9 cellular contexts compared by ENCODE assay signal in the genomic region with DNA sequence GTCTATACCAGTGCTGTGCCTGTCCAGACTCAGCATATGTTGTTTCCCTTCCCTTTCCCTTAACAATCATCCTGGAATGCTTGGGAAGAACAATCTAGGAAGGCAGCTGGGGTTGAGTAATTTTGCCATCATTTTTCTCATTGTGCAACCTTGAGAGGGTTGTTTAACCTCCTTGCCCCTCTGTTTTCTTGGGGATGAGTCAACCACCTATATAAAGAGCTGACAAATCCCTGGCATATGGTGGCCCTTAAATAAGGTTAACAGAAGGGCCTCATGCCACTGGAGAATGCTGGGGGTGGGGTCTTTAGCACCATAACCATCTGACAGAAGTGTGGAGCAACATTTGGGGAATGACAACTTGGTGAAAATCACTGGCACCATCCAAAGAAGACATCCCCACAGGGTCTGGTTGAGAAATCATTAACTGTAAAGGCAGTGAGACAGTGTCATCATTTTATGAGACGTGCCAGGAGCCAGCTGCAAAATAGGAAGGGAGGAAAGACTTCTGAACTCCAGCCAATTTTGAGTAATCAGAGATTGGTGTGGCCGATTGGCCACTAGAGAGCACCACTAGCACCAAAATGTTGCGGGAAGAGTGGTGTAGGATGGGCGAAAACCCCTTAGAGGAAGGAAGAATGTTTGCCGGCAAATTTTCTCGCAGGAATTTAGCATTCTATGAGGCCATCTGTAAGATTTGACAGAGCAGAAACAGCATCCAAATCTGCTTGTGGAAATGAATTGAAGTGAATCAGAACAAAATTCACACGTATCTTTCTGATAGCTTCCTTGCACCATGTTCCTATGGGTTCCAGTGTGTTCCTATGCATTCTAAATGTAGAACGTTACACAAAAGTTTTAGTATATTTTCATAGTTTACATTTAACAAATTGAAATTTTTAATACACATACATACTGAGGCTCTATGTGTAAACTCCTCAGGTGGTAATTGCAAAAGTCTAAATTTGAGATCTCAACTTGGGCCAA.
DNase-seq lines count a peak whose midpoint lies in the region; ATAC-seq lines count a peak whose summit lies in the region.
"Had no signal": no experiment of that assay in that cellular context is flagged by ENCODE, and none has a peak within 500 bp of the region (broad histone marks: within the 10 kb centered on the region; RNA-seq: fewer than 3 reads in every experiment).

No MANE protein-coding gene starts in this region.

- no peak overlapping the region for H3K4me3 ChIP-seq in MG63
- no peak overlapping the region for H3K4me3 ChIP-seq in mesendoderm (ENCODE audit: low read length)

- H3K27ac ChIP-seq in cingulate gyrus (ENCODE audit: low read depth, low read length) (peak overlapping the region; percentile 75), mesendoderm (ENCODE audit: low read depth, low read length) (no peak overlapping the region)

- no peak overlapping the region for H4K8ac ChIP-seq in mesendoderm (ENCODE audit: low read depth, low read length)

- peak; percentile 36 for DNase-seq in AG20443 (ENCODE audit: low spot score)
- peak; percentile 55 for DNase-seq in MG63
- peak; percentile 73 for DNase-seq in mesendoderm
- no peak for DNase-seq in NCI-H2227 treated with DMSO at 0.1 percent for 48 hours (lab: John Stamatoyannopoulos, UW)
- DNase-seq in NCI-H2107 treated with DMSO at 0.1 percent for 48 hours (lab: John Stamatoyannopoulos, UW; ENCODE audit: unreplicated experiment): no peak
- DNase-seq in NCI-H345 treated with DMSO at 0.1 percent for 48 hours (lab: John Stamatoyannopoulos, UW; ENCODE audit: unreplicated experiment): no peak
- DNase-seq: natural killer cell had no signal

- H2BK120ac ChIP-seq in mesendoderm (ENCODE audit: low read depth, low read length): no peak overlapping the region

- H2BK15ac ChIP-seq in mesendoderm (replicated peaks; ENCODE audit: low read depth): no peak overlapping the region

- no peak overlapping the region for H2BK5ac ChIP-seq in mesendoderm (ENCODE audit: low read length)

- no peak overlapping the region for H4K5ac ChIP-seq in mesendoderm (ENCODE audit: low read length)

- no peak overlapping the region for H3K56ac ChIP-seq in mesendoderm (ENCODE audit: low read length)

- H3K9ac ChIP-seq in mesendoderm (ENCODE audit: low read length): no peak overlapping the region

- H3K79me1 ChIP-seq in mesendoderm (ENCODE audit: low read length): no peaks in the 10 kb centered on the region

- no CpG with 5 or more reads among the region's 8 CpGs for WGBS in mesendoderm (ENCODE audit: extremely low coverage, insufficient coverage, low lambda C conversion rate)

- peaks cover 3% of the 10 kb centered on the region for H3K4me1 ChIP-seq in mesendoderm (ENCODE audit: control insufficient read depth, low read depth, low read length)

- no peak overlapping the region for H3K4ac ChIP-seq in mesendoderm (ENCODE audit: low read depth, low read length)

- H3K18ac ChIP-seq in mesendoderm (ENCODE audit: low read length): no peak overlapping the region

- H3K4me2 ChIP-seq in mesendoderm (ENCODE audit: low read length): no peak overlapping the region

- no peaks in the 10 kb centered on the region for H3K79me2 ChIP-seq in mesendoderm (ENCODE audit: control insufficient read depth, insufficient read depth, low read length)

- H2AK5ac ChIP-seq in mesendoderm (ENCODE audit: low read length): no peak overlapping the region

- H3K27me3 ChIP-seq in MG63: peaks cover 2% of the 10 kb centered on the region; the same call in 1 of the 2 replicates
- no peaks in the 10 kb centered on the region for H3K27me3 ChIP-seq in mesendoderm (ENCODE audit: insufficient read depth, low read length, poor library complexity)

- H3K36me3 ChIP-seq in MG63 (no peaks in the 10 kb centered on the region), mesendoderm (ENCODE audit: control insufficient read depth, insufficient read depth, low read length) (no peaks in the 10 kb centered on the region)

- no peaks in the 10 kb centered on the region for H3K9me3 ChIP-seq in MG63

- no peak overlapping the region for H3K23ac ChIP-seq in mesendoderm (ENCODE audit: low read length)

- ATAC-seq in HG02642 (IDR thresholded peaks at IDR 0.05; ENCODE audit: poor library complexity, unreplicated experiment): no peak
- ATAC-seq: natural killer cell had no signal

Comparison
In these comparisons a context has a peak if more than half of its experiments do, and no peak if none do; other contexts are left out.
1. DNase-seq: peak in AG20443 (single experiment), MG63 (single experiment) and mesendoderm (single experiment); none in NCI-H2227 treated with DMSO at 0.1 percent for 48 hours (single experiment), NCI-H2107 treated with DMSO at 0.1 percent for 48 hours (single experiment) and NCI-H345 treated with DMSO at 0.1 percent for 48 hours (single experiment).